8 cellular contexts compared by ENCODE assay signal in the genomic region with DNA sequence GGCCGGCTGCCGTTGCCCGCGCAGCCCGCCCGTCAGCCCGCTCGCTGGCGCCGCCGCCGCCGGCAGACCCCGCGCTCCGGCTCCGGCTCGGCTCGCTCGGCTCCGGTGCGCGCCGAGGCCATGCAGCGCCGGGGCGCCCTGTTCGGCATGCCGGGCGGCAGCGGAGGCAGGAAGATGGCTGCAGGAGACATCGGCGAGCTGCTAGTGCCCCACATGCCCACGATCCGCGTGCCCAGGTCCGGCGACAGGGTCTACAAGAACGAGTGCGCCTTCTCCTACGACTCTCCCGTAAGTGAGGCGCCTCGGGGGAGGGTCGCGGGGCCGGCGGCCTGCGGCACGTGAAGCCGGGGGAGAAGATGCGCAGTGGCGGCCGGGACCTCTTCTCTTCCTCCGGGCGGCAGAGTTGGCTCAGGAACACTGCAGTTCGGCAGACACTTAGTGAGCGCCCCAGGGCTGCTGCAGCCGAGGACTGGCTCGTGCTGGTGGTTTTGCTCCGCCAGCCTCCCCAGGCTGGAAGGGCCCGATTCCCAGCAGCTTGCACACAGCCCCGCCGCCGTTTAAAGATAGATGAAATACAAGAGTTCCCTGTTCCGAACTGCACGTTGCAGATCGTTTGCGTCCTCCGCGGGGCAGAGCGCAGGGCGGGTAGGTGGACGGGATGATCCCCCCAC. TPM values are rescaled to one million over a fixed set of nuclear protein-coding genes. Genes with fewer than 3 reads are reported as not detected.
A peak's percentile ranks its signal among the peaks of the same experiment; 100 is the strongest.
DNase-seq lines count a peak whose midpoint lies in the region; ATAC-seq and TF ChIP-seq lines count a peak whose summit lies in the region.

No MANE protein-coding gene starts in this region.

- peak; percentile 71 for DNase-seq in GM13976 (ENCODE audit: low spot score)
- peak; percentile 73 for DNase-seq in NCI-H1092 (lab: John Stamatoyannopoulos, UW)
- peak; percentile 20 to 77 (median 44) for DNase-seq in T-helper 1 cell
- peak in 54 of 56 donors; percentile 20 to 83 (median 69) for DNase-seq in amygdala (lab: John Stamatoyannopoulos, UW)
- DNase-seq in right atrium auricular region (ENCODE audit: low spot score) = peak; percentile 79
- peak; percentile 39 for DNase-seq in pulmonary artery endothelial cell (ENCODE audit: low read depth, low spot score)
- DNase-seq in uterus = peak; percentile 67 to 69

- peak in 1 of 2 donors; percentile 20 for TF ChIP-seq POLR2A in uterus (IDR thresholded peaks at IDR 0.05)

- in situ Hi-C loops in GM13976 (cut with MboI; ENCODE audit: low sequenced_read_pairs, unreplicated experiment) = no loop called here

- H3K27me3 ChIP-seq in right atrium auricular region = no peaks in the 10 kb centered on the region
- H3K27me3 ChIP-seq in uterus = no peaks in the 10 kb centered on the region

- H3K27ac ChIP-seq in right atrium auricular region = peak overlapping the region; percentile 93 to 97
- H3K27ac ChIP-seq in uterus = peak overlapping the region; percentile 96 to 97

- H3K36me3 ChIP-seq in right atrium auricular region (no peaks in the 10 kb centered on the region), uterus (no peaks in the 10 kb centered on the region)

- ATAC-seq in HG02623 (IDR thresholded peaks at IDR 0.05; ENCODE audit: unreplicated experiment) = peak; percentile 62

- intact Hi-C loops in uterus (cut with DNase I; ENCODE audit: low total_unique reads) = no loop called here

- TF ChIP-seq CTCF in GM13976 (IDR thresholded peaks at IDR 0.05; ENCODE audit: borderline replicate concordance, control extremely low read depth, extremely low read depth, insufficient read depth, missing control alignments) (peak; percentile 17), right atrium auricular region (IDR thresholded peaks at IDR 0.05) (peak in 1 of 2 donors; percentile 52), uterus (IDR thresholded peaks at IDR 0.05) (no peak)

- H3K9me3 ChIP-seq in right atrium auricular region (no peaks in the 10 kb centered on the region), uterus (no peaks in the 10 kb centered on the region)

- H3K4me1 ChIP-seq in right atrium auricular region (peaks cover 0 to 16% of the 10 kb centered on the region in 2 donors), uterus (no peaks in the 10 kb centered on the region)

- H3K4me3 ChIP-seq in right atrium auricular region (peak overlapping the region; percentile 58 to 79), uterus (peak overlapping the region; percentile 86 to 89)

RNA-seq across cellular contexts. Expression of a gene that starts 0.4 kb away (rescaled TPM):
- total RNA-seq in right atrium auricular region (10 to 100 TPM; 75.9 to 89.7 TPM), pulmonary artery endothelial cell (7.3 and 13.8 TPM in 2 replicates), uterus (10 to 100 TPM; 17.4 to 19.8 (median 18.2) TPM)

RNA-seq across cellular contexts. Expression of a gene that starts 48.6 kb away (rescaled TPM):
- total RNA-seq in right atrium auricular region = 100 to 1,000 TPM; 142 to 304 TPM
- total RNA-seq in pulmonary artery endothelial cell = 82.3 and 92.4 TPM in 2 replicates
- 100 to 1,000 TPM in 1 of 4 donors, 10 to 100 TPM in 3; 23.1 to 107 (median 60.3) TPM for total RNA-seq in uterus

RNA-seq across cellular contexts. Expression of a gene that starts 48.8 kb away (rescaled TPM):
- total RNA-seq in right atrium auricular region (10 to 100 TPM; 30.8 to 40.9 TPM), pulmonary artery endothelial cell (31.5 and 37.2 TPM in 2 replicates), uterus (10 to 100 TPM; 15.6 to 34.8 (median 31.5) TPM)

Comparison
In these comparisons a context has a peak if more than half of its experiments do, and no peak if none do; other contexts are left out.
1. Peak in every context shown above with its lines: DNase-seq, ATAC-seq, H3K4me3 ChIP-seq and H3K27ac ChIP-seq.